Comparison of ENCODE assay signal across 17 cellular contexts in genomic region chr1:222627232-222627631, GRCh38. TPM values are rescaled to one million over a fixed set of nuclear protein-coding genes. Genes with fewer than 3 reads are reported as not detected.
A peak's percentile ranks its signal among the peaks of the same experiment; 100 is the strongest.
DNase-seq lines count a peak whose midpoint lies in the region; ATAC-seq and TF ChIP-seq lines count a peak whose summit lies in the region.
"Had no signal": no experiment of that assay in that cellular context is flagged by ENCODE, and none has a peak within 500 bp of the region (broad histone marks: within the 10 kb centered on the region; RNA-seq: fewer than 3 reads in every experiment).

No MANE protein-coding gene starts in this region.

- in situ Hi-C loops in astrocyte of the spinal cord (cut with HindIII; ENCODE audit: low sequenced_read_pairs) = no loop called here
- in situ Hi-C loops in gastrocnemius medialis (cut with MboI; ENCODE audit: low sequenced_read_pairs in 4 of 4) = loop anchor here (25.0 kb wide), 1 partner anchor 890 kb away; the partner anchor contains the start of gene DUSP10 (in 4 of the 4)

- DNase-seq in GM03348 (ENCODE audit: low spot score) (peak; percentile 72), astrocyte of the spinal cord (ENCODE audit: low read depth, low spot score) (peak; percentile 36), gastrocnemius medialis (peak in 1 of 2 donors; percentile 30), NCI-H510A (lab: John Stamatoyannopoulos, UW) (no peak)
- DNase-seq: activated CD8-positive, alpha-beta memory T cell treated with anti-CD3 and anti-CD28 coated beads, Interleukin-2, amount 50 U/mL, for 48 hours; activated naive CD4-positive, alpha-beta T cell treated with anti-CD3 and anti-CD28 coated beads, Interleukin-2, amount 10 ng/mL, durations not matched to agents 7 days and 5 days; DMS79; NCI-H1417 treated with DMSO at 0.1 percent for 48 hours; SHP77 treated with DMSO at 0.1 percent for 48 hours; stimulated activated naive CD4-positive, alpha-beta T cell; T-helper 17 cell had no signal

- H3K9me3 ChIP-seq in gastroesophageal sphincter = no peaks in the 10 kb centered on the region
- H3K9me3 ChIP-seq in gastrocnemius medialis = no peaks in the 10 kb centered on the region

- WGBS in gastroesophageal sphincter (ENCODE audit: low coverage in 1 of 2), 2 donors = 58 to 68% methylated on average over 2 to 6 of the region's 6 CpGs

- intact Hi-C loops in gastrocnemius medialis (cut with DNase I; ENCODE audit: low total_unique reads) = no loop called here

- H3K4me1 ChIP-seq in gastroesophageal sphincter (no peaks in the 10 kb centered on the region), gastrocnemius medialis (no peaks in the 10 kb centered on the region)

- H3K27me3 ChIP-seq in gastroesophageal sphincter = no peaks in the 10 kb centered on the region
- H3K27me3 ChIP-seq in gastrocnemius medialis = no peaks in the 10 kb centered on the region

- H3K27ac ChIP-seq in gastroesophageal sphincter (peak overlapping the region in 1 of 4 donors; percentile 2), gastrocnemius medialis (no peak overlapping the region)
- H3K27ac ChIP-seq: epithelial cell of prostate had no signal

- TF ChIP-seq CTCF in astrocyte of the spinal cord (IDR thresholded peaks at IDR 0.05; ENCODE audit: low read depth, low read length) (no peak), gastroesophageal sphincter (IDR thresholded peaks at IDR 0.05) (no peak), gastrocnemius medialis (IDR thresholded peaks at IDR 0.05 in 4 of 5, conservative IDR thresholded peaks at IDR 0.05 in 1 of 5) (no peak)

- no peak overlapping the region for H3K4me3 ChIP-seq in astrocyte of the spinal cord (ENCODE audit: low read depth, low read length)
- no peak overlapping the region for H3K4me3 ChIP-seq in gastroesophageal sphincter
- H3K4me3 ChIP-seq in gastrocnemius medialis = no peak overlapping the region

- H3K36me3 ChIP-seq in gastroesophageal sphincter (peaks cover 0 to 97% of the 10 kb centered on the region in 2 donors), gastrocnemius medialis (peaks cover 0 to 68% of the 10 kb centered on the region in 2 donors)

- ATAC-seq in gastroesophageal sphincter (peak; percentile 81), gastrocnemius medialis (peak; percentile 51 to 60), HG03159 (IDR thresholded peaks at IDR 0.05; ENCODE audit: unreplicated experiment) (no peak), HG03045 (IDR thresholded peaks at IDR 0.05; ENCODE audit: unreplicated experiment) (no peak), GM21526 (IDR thresholded peaks at IDR 0.05; ENCODE audit: low FRiP score, unreplicated experiment) (no peak)
- ATAC-seq: activated CD4-positive, CD25-positive, alpha-beta regulatory T cell treated with anti-CD3 and anti-CD28 coated beads, Interleukin-2, amount 50 U/mL, for 24 hours; T-helper 17 cell had no signal

- TF ChIP-seq EP300 in gastroesophageal sphincter (IDR thresholded peaks at IDR 0.05) = no peak

- TF ChIP-seq POLR2A in gastroesophageal sphincter (IDR thresholded peaks at IDR 0.05) (no peak), gastrocnemius medialis (IDR thresholded peaks at IDR 0.05) (no peak)

RNA-seq across cellular contexts. Expression of gene MIA3, which starts 9.3 kb away (rescaled TPM):
- 10 to 100 TPM; 39.4 to 71.0 (median 48.4) TPM for total RNA-seq in gastroesophageal sphincter
- total RNA-seq in gastrocnemius medialis = 10 to 100 TPM; 24.1 to 75.3 (median 47.9) TPM

RNA-seq across cellular contexts. Expression of gene TAF1A, which starts 37.5 kb away (rescaled TPM):
- 1 to 10 TPM; 2.2 to 4.8 (median 3.7) TPM for total RNA-seq in gastroesophageal sphincter
- 1 to 10 TPM; 1.5 to 3.4 (median 1.6) TPM for total RNA-seq in gastrocnemius medialis

Comparison
In these comparisons a context has a peak if more than half of its experiments do, and no peak if none do; other contexts are left out.
1. ATAC-seq: peak in gastroesophageal sphincter (single experiment) and gastrocnemius medialis (2 of 2); none in HG03159 (single experiment), HG03045 (single experiment) and GM21526 (single experiment).